12 cellular contexts compared by ENCODE assay signal in genomic region chr4:100428051-100428450, GRCh38.
DNase-seq lines count a peak whose midpoint lies in the region; TF ChIP-seq lines count a peak whose summit lies in the region.
"Had no signal": no experiment of that assay in that cellular context is flagged by ENCODE, and none has a peak within 500 bp of the region (broad histone marks: within the 10 kb centered on the region; RNA-seq: fewer than 3 reads in every experiment).

No MANE protein-coding gene starts in this region.

- no peak overlapping the region for H3K4me3 ChIP-seq in cardiac fibroblast (replicated peaks in 1 of 2; ENCODE audit: low read depth in 2 of 2, low read length in 2 of 2)

- intact Hi-C loops in CD14-positive monocyte (cut with micrococcal nuclease): no loop called here

- peak overlapping the region in 1 of 7 donors; percentile 55 for H3K27ac Mint-ChIP-seq in CD14-positive monocyte
- H3K27ac Mint-ChIP-seq: activated naive CD4-positive, alpha-beta T cell treated with anti-CD3 and anti-CD28 coated beads, Interleukin-2, amount 10 ng/mL, durations not matched to agents 7 days and 5 days; stimulated activated effector memory CD8-positive, alpha-beta T cell treated with anti-CD3 and anti-CD28 coated beads, Interleukin-12 subunit alpha, Interleukin-12 subunit beta, amount 100 ng/mL, for 72 hours had no signal

- no peak overlapping the region for H3K4me3 Mint-ChIP-seq in CD14-positive monocyte
- H3K4me3 Mint-ChIP-seq: activated naive CD4-positive, alpha-beta T cell treated with anti-CD3 and anti-CD28 coated beads, Interleukin-2, amount 10 ng/mL, durations not matched to agents 7 days and 5 days; stimulated activated effector memory CD8-positive, alpha-beta T cell treated with anti-CD3 and anti-CD28 coated beads, Interleukin-12 subunit alpha, Interleukin-12 subunit beta, amount 100 ng/mL, for 72 hours had no signal

- peak; percentile 54 for DNase-seq in ELF-1 (ENCODE audit: low read depth, low spot score)
- DNase-seq in NCI-H460 (ENCODE audit: extremely low read depth, low read depth): peak; percentile 1
- peak; percentile 60 to 85 for DNase-seq in cardiac fibroblast (ENCODE audit: low read depth in 2 of 2)
- DNase-seq in kidney tubule cell (ENCODE audit: low spot score): peak; percentile 86
- DNase-seq in T-helper 9 cell: no peak
- no peak for DNase-seq in CD14-positive monocyte (ENCODE audit: low spot score)
- no peak for DNase-seq in KG1 (lab: John Stamatoyannopoulos, UW)
- DNase-seq in DMS114 treated with DMSO at 0.1 percent for 48 hours (lab: John Stamatoyannopoulos, UW; ENCODE audit: unreplicated experiment): no peak
- DNase-seq: activated CD4-positive, alpha-beta T cell treated with anti-CD3 and anti-CD28 coated beads, Interleukin-2, amount 50 U/mL, for 1 hour; activated naive CD4-positive, alpha-beta T cell treated with anti-CD3 and anti-CD28 coated beads, Interleukin-2, amount 10 ng/mL, durations not matched to agents 7 days and 5 days; NCI-H1930 had no signal

- TF ChIP-seq CTCF in cardiac fibroblast (IDR thresholded peaks at IDR 0.05; ENCODE audit: low read depth, low read length) (no peak), CD14-positive monocyte (IDR thresholded peaks at IDR 0.05) (no peak)

- no peaks in the 10 kb centered on the region for H3K27me3 Mint-ChIP-seq in CD14-positive monocyte (ENCODE audit: low read depth in 3 of 3)
- H3K27me3 Mint-ChIP-seq: activated naive CD4-positive, alpha-beta T cell treated with anti-CD3 and anti-CD28 coated beads, Interleukin-2, amount 10 ng/mL, durations not matched to agents 7 days and 5 days had no signal

- H3K36me3 Mint-ChIP-seq in CD14-positive monocyte: no peaks in the 10 kb centered on the region
- H3K36me3 Mint-ChIP-seq: activated naive CD4-positive, alpha-beta T cell treated with anti-CD3 and anti-CD28 coated beads, Interleukin-2, amount 10 ng/mL, durations not matched to agents 7 days and 5 days; stimulated activated effector memory CD8-positive, alpha-beta T cell treated with anti-CD3 and anti-CD28 coated beads, Interleukin-12 subunit alpha, Interleukin-12 subunit beta, amount 100 ng/mL, for 72 hours had no signal

- peaks cover 0 to 4% (median 0%) of the 10 kb centered on the region in 7 donors for H3K9me3 Mint-ChIP-seq in CD14-positive monocyte
- H3K9me3 Mint-ChIP-seq: activated naive CD4-positive, alpha-beta T cell treated with anti-CD3 and anti-CD28 coated beads, Interleukin-2, amount 10 ng/mL, durations not matched to agents 7 days and 5 days; stimulated activated effector memory CD8-positive, alpha-beta T cell treated with anti-CD3 and anti-CD28 coated beads, Interleukin-12 subunit alpha, Interleukin-12 subunit beta, amount 100 ng/mL, for 72 hours had no signal

- H3K4me1 Mint-ChIP-seq in CD14-positive monocyte: no peaks in the 10 kb centered on the region
- H3K4me1 Mint-ChIP-seq: activated naive CD4-positive, alpha-beta T cell treated with anti-CD3 and anti-CD28 coated beads, Interleukin-2, amount 10 ng/mL, durations not matched to agents 7 days and 5 days; stimulated activated effector memory CD8-positive, alpha-beta T cell treated with anti-CD3 and anti-CD28 coated beads, Interleukin-12 subunit alpha, Interleukin-12 subunit beta, amount 100 ng/mL, for 72 hours had no signal

Comparison
In these comparisons a context has a peak if more than half of its experiments do, and no peak if none do; other contexts are left out.
1. DNase-seq: peak in ELF-1 (single experiment), NCI-H460 (single experiment), cardiac fibroblast (2 of 2) and kidney tubule cell (single experiment); none in T-helper 9 cell (single experiment), CD14-positive monocyte (single experiment), KG1 (single experiment) and DMS114 treated with DMSO at 0.1 percent for 48 hours (single experiment).